In genomic region chr3:71414189-71414924, GRCh38 we compare ENCODE assay signal across 17 cellular contexts.
DNase-seq lines count a peak whose midpoint lies in the region; FAIRE-seq and TF ChIP-seq lines count a peak whose summit lies in the region.
"Had no signal": no experiment of that assay in that cellular context is flagged by ENCODE, and none has a peak within 500 bp of the region (broad histone marks: within the 10 kb centered on the region; RNA-seq: fewer than 3 reads in every experiment).

No MANE protein-coding gene starts in this region.

- in situ Hi-C loops in ACHN (cut with HindIII; ENCODE audit: low pct_ligation_motif_present, low pct_unique_long_range_greater_than_20kb, low sequenced_read_pairs): no loop called here

- peak overlapping the region in 6 of 7 donors; percentile 22 to 95 (median 70) for H3K27ac Mint-ChIP-seq in CD4-positive, alpha-beta memory T cell

- H3K9me1 ChIP-seq in keratinocyte (ENCODE audit: control insufficient read depth, extremely low read depth, insufficient read depth, low read length): no peaks in the 10 kb centered on the region

- POLR2A ChIA-PET in CD4-positive, alpha-beta memory T cell (lab: Charles Lee; ENCODE audit: partially characterized antibody): no interaction called here
- POLR2A ChIA-PET in HEK293 (lab: Yijun Ruan, JAX): no interaction called here

- dilution Hi-C loops in keratinocyte (cut with MboI; ENCODE audit: extremely low pct_ligation_motif_present, low sequenced_read_pairs): no loop called here

- intact Hi-C loops in CD4-positive, alpha-beta memory T cell (cut with micrococcal nuclease): loop anchor here (10.0 kb wide), 1 partner anchor 170 kb away; the partner anchor contains the start of gene FOXP1
- intact Hi-C loops in breast epithelium (cut with DNase I; ENCODE audit: low total_unique reads): no loop called here

- no peak for TF ChIP-seq CTCF in HEK293 (tag by site-specific recombination; IDR thresholded peaks at IDR 0.05)
- no peak for TF ChIP-seq CTCF in breast epithelium (IDR thresholded peaks at IDR 0.05)
- TF ChIP-seq CTCF in keratinocyte (optimal IDR thresholded peaks at IDR 0.05 in 1 of 3, IDR thresholded peaks at IDR 0.05 in 1 of 3, conservative IDR thresholded peaks at IDR 0.05 in 1 of 3; ENCODE audit: extremely low read depth in 1 of 3, insufficient read depth in 2 of 3, low read length in 3 of 3): no peak

- peaks cover 11 to 12% of the 10 kb centered on the region in 2 donors for H3K36me3 Mint-ChIP-seq in CD4-positive, alpha-beta memory T cell

- no peaks in the 10 kb centered on the region for H3K9me3 ChIP-seq in CD4-positive, alpha-beta memory T cell (ENCODE audit: control insufficient read depth in 1 of 2, low read length in 2 of 2)
- H3K9me3 ChIP-seq in HEK293 (ENCODE audit: control insufficient read depth, insufficient read depth, low read depth, low read length) (no peaks in the 10 kb centered on the region), breast epithelium (no peaks in the 10 kb centered on the region), keratinocyte (ENCODE audit: control insufficient read depth, low read depth, low read length) (no peaks in the 10 kb centered on the region)
- H3K9me3 ChIP-seq: lower lobe of right lung, psoas muscle had no signal

- peaks cover 67% of the 10 kb centered on the region for H3K4me1 ChIP-seq in CD4-positive, alpha-beta memory T cell (ENCODE audit: insufficient read depth, low read length)
- H3K4me1 ChIP-seq in HEK293 (ENCODE audit: control insufficient read depth, insufficient read depth, low read length) (no peaks in the 10 kb centered on the region), breast epithelium (no peaks in the 10 kb centered on the region), keratinocyte (ENCODE audit: control insufficient read depth, extremely low read depth, insufficient read depth, low read length) (peaks cover 20% of the 10 kb centered on the region)
- H3K4me1 ChIP-seq: lower lobe of right lung, psoas muscle had no signal

- no peak for DNase-seq in CD4-positive, alpha-beta memory T cell
- DNase-seq in breast epithelium (ENCODE audit: low spot score in 2 of 2) (no peak), keratinocyte (ENCODE audit: low read depth, low spot score) (no peak), NCI-H1105 treated with DMSO at 0.1 percent for 48 hours (lab: John Stamatoyannopoulos, UW) (no peak), ACHN (no peak), inferior parietal cortex (ENCODE audit: extremely low spot score) (no peak), NCI-H1048 (lab: John Stamatoyannopoulos, UW) (no peak)
- DNase-seq: activated CD4-positive, alpha-beta T cell treated with anti-CD3 and anti-CD28 coated beads, Interleukin-2, amount 50 U/mL, for 48 hours; amniotic stem cell; lower lobe of right lung; NCI-H1105; NCI-H2171; NCI-H774; psoas muscle; trophoblast cell had no signal

- H3K4me3 Mint-ChIP-seq in CD4-positive, alpha-beta memory T cell: peak overlapping the region in 2 of 8 donors; percentile 29 to 61

- peaks cover 0 to 5% (median 0%) of the 10 kb centered on the region in 8 donors for H3K9me3 Mint-ChIP-seq in CD4-positive, alpha-beta memory T cell

- H3K4me3 ChIP-seq in CD4-positive, alpha-beta memory T cell (ENCODE audit: low read length in 2 of 2): no peak overlapping the region
- H3K4me3 ChIP-seq in HEK293 (ENCODE audit: low read depth, low read length) (no peak overlapping the region), breast epithelium (peak overlapping the region in 1 of 3 donors; percentile 18), keratinocyte (ENCODE audit: control insufficient read depth in 2 of 3, extremely low read depth in 1 of 3, insufficient read depth in 2 of 3, low read depth in 1 of 3, low read length in 3 of 3) (peak overlapping the region in 1 of 3 experiments; percentile 20)
- H3K4me3 ChIP-seq: lower lobe of right lung, psoas muscle had no signal

- FAIRE-seq in keratinocyte (lab: Jason Lieb, UNC): peak; percentile 39
- FAIRE-seq: colon had no signal

- H3K79me2 ChIP-seq in keratinocyte (ENCODE audit: control insufficient read depth, insufficient read depth, low read length): no peaks in the 10 kb centered on the region

- CTCF ChIA-PET in CD4-positive, alpha-beta memory T cell (lab: Charles Lee; ENCODE audit: partially characterized antibody): interaction anchor here (0.9 kb wide), 1 partner anchor 17 kb away, joined by 6 read pairs; no protein-coding TSS in a partner anchor
- CTCF ChIA-PET in HEK293 (lab: Yijun Ruan, JAX): no interaction called here

- H3K36me3 ChIP-seq in CD4-positive, alpha-beta memory T cell (ENCODE audit: insufficient read depth, low read length): no peaks in the 10 kb centered on the region
- no peaks in the 10 kb centered on the region for H3K36me3 ChIP-seq in HEK293 (ENCODE audit: control insufficient read depth in 2 of 2, insufficient read depth in 1 of 2, low read length in 2 of 2)
- H3K36me3 ChIP-seq in breast epithelium: no peaks in the 10 kb centered on the region
- H3K36me3 ChIP-seq in keratinocyte (ENCODE audit: control insufficient read depth in 2 of 2, extremely low read depth in 1 of 2, insufficient read depth in 2 of 2, low read length in 2 of 2): no peaks in the 10 kb centered on the region
- H3K36me3 ChIP-seq: lower lobe of right lung had no signal

- peaks cover 51 to 97% (median 68%) of the 10 kb centered on the region in 4 donors for H3K4me1 Mint-ChIP-seq in CD4-positive, alpha-beta memory T cell

- H3K27ac ChIP-seq in CD4-positive, alpha-beta memory T cell (ENCODE audit: low read depth, low read length): no peak overlapping the region
- H3K27ac ChIP-seq in HEK293 (ENCODE audit: extremely low read depth, low read depth, low read length): no peak overlapping the region
- peak overlapping the region; percentile 8 to 54 for H3K27ac ChIP-seq in breast epithelium
- peak overlapping the region; percentile 51 for H3K27ac ChIP-seq in keratinocyte (ENCODE audit: control insufficient read depth, insufficient read depth, low read length)
- H3K27ac ChIP-seq: lower lobe of right lung, psoas muscle had no signal

- H3K27me3 ChIP-seq in CD4-positive, alpha-beta memory T cell (ENCODE audit: insufficient read depth, low read length): no peaks in the 10 kb centered on the region
- H3K27me3 ChIP-seq in breast epithelium (no peaks in the 10 kb centered on the region), keratinocyte (ENCODE audit: control insufficient read depth, extremely low read depth, insufficient read depth, low read length) (no peaks in the 10 kb centered on the region)

- peak overlapping the region; percentile 55 for H3K9ac ChIP-seq in keratinocyte (ENCODE audit: control insufficient read depth, extremely low read depth, insufficient read depth, low read length)

- no peaks in the 10 kb centered on the region for H3K27me3 Mint-ChIP-seq in CD4-positive, alpha-beta memory T cell

- H2AFZ ChIP-seq in keratinocyte (ENCODE audit: control insufficient read depth, low read length): peak overlapping the region; percentile 84

- no peak for TF ChIP-seq POLR2A in breast epithelium (IDR thresholded peaks at IDR 0.05)

- H3K4me2 ChIP-seq in keratinocyte (ENCODE audit: control insufficient read depth, extremely low read depth, insufficient read depth, low read depth, low read length): peak overlapping the region; percentile 67

- H4K20me1 ChIP-seq in keratinocyte (ENCODE audit: control insufficient read depth, extremely low read depth, insufficient read depth, low read length): no peaks in the 10 kb centered on the region

TF ChIP-seq in HEK293, 187 proteins besides CTCF, POLR2A, EP300 and RAD21:
- TF ChIP-seq ZNF623 (tag by site-specific recombination; IDR thresholded peaks at IDR 0.05) (no peak), WT1 (tag by site-specific recombination; IDR thresholded peaks at IDR 0.05) (no peak), ZNF114 (tag by site-specific recombination; IDR thresholded peaks at IDR 0.05) (no peak), KLF9 (tag by site-specific recombination; IDR thresholded peaks at IDR 0.05; ENCODE audit: low read depth) (no peak), EGR2 (tag by site-specific recombination; IDR thresholded peaks at IDR 0.05; ENCODE audit: low read depth) (peak; percentile 35; the same call in 1 of the 2 replicates), ZNF280D (tag by site-specific recombination; IDR thresholded peaks at IDR 0.05) (no peak), ZEB2 (tag by site-specific recombination; IDR thresholded peaks at IDR 0.05) (no peak), ZFHX2 (tag by site-specific recombination; conservative IDR thresholded peaks at IDR 0.05) (peak; percentile 67), ZNF155 (tag by site-specific recombination; IDR thresholded peaks at IDR 0.05) (no peak), ZNF610 (tag by site-specific recombination; IDR thresholded peaks at IDR 0.05; ENCODE audit: borderline replicate concordance) (no peak)

Comparison
In these comparisons a context has a peak if more than half of its experiments do, and no peak if none do; other contexts are left out.
1. H3K27ac ChIP-seq: peak in breast epithelium (2 of 2) and keratinocyte (single experiment); none in CD4-positive, alpha-beta memory T cell (single experiment) and HEK293 (single experiment).